Comparison of ENCODE assay signal across 24 cellular contexts in the genomic region with DNA sequence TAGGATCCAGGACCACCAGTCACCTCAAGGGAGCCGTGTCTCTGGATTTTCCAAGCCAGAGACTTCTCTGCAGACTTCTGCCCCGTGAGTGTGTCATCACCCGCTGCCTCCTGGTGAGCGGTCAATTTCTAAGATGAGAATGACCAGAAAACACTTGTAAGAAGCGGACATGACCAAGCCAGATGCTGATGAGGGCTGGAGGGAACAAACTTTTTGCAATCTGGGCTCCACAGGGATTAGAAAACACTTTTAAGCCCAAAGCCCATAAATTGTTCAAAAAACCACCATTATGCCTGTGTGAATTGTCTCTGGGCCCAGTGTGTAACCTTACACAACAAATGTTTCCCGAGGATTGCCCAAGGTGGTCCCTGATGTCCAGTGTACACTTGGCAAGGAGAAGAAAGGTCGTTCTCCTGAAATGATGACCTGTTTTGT. TPM values are rescaled to one million over a fixed set of nuclear protein-coding genes. Genes with fewer than 3 reads are reported as not detected.
A peak's percentile ranks its signal among the peaks of the same experiment; 100 is the strongest.
DNase-seq lines count a peak whose midpoint lies in the region; ATAC-seq and TF ChIP-seq lines count a peak whose summit lies in the region.
"Had no signal": no experiment of that assay in that cellular context is flagged by ENCODE, and none has a peak within 500 bp of the region (broad histone marks: within the 10 kb centered on the region; RNA-seq: fewer than 3 reads in every experiment).

No MANE protein-coding gene starts in this region.

- intact Hi-C loops in stomach (cut with DNase I; ENCODE audit: low total_unique reads) (no loop called here), esophagus squamous epithelium (cut with DNase I) (no loop called here)

- no peak for TF ChIP-seq CTCF in fibroblast of mammary gland (conservative IDR thresholded peaks at IDR 0.05; ENCODE audit: control insufficient read depth, insufficient read depth, low read depth, low read length)
- TF ChIP-seq CTCF in stomach (IDR thresholded peaks at IDR 0.05), result no peak
- TF ChIP-seq CTCF in esophagus squamous epithelium (IDR thresholded peaks at IDR 0.05), result no peak

- H4K20me1 ChIP-seq in BLaER1 treated with 17β-estradiol and CSF1 and Interleukin-3, amounts not matched to agents 10 nM and 100 nM, result peaks cover 0 to 17% (median 0%) of the 10 kb centered on the region in 11 experiments; a peak in 7 of 22 replicates

- no peak for ATAC-seq in left lobe of liver
- no peak for ATAC-seq in HG03439 (IDR thresholded peaks at IDR 0.05; ENCODE audit: unreplicated experiment)
- no peak for ATAC-seq in GM18517 (IDR thresholded peaks at IDR 0.05; ENCODE audit: unreplicated experiment)
- ATAC-seq: SK-N-SH treated with all-trans-retinoic acid at 6 μM for 48 hours; stimulated activated memory B cell treated with anti-CD40 and anti-IgM and Interleukin-4, amounts not matched to agents 10 μg/mL and 1 μg/mL and 100 μg/mL, for 72 hours had no signal

- TF ChIP-seq POLR2A in stomach (IDR thresholded peaks at IDR 0.05), result no peak
- TF ChIP-seq POLR2A in esophagus squamous epithelium (IDR thresholded peaks at IDR 0.05), result no peak

- H3K9me3 ChIP-seq in BLaER1 treated with 17β-estradiol and CSF1 and Interleukin-3, amounts not matched to agents 10 nM and 100 nM (replicated peaks in 1 of 11), result no peaks in the 10 kb centered on the region
- H3K9me3 ChIP-seq in stomach, result no peaks in the 10 kb centered on the region
- H3K9me3 ChIP-seq in esophagus squamous epithelium, result no peaks in the 10 kb centered on the region
- H3K9me3 ChIP-seq: esophagus muscularis mucosa, HAP-1, prostate gland, thoracic aorta had no signal

- no peak overlapping the region for H3K9ac ChIP-seq in BLaER1 treated with 17β-estradiol and CSF1 and Interleukin-3, amounts not matched to agents 10 nM and 100 nM

- peaks cover 16 to 35% (median 18%) of the 10 kb centered on the region in 11 experiments for H3K27me3 ChIP-seq in BLaER1 treated with 17β-estradiol and CSF1 and Interleukin-3, amounts not matched to agents 10 nM and 100 nM
- H3K27me3 ChIP-seq in stomach (peaks cover 10 to 36% (median 20%) of the 10 kb centered on the region in 3 donors), esophagus squamous epithelium (peaks cover 0 to 52% (median 1%) of the 10 kb centered on the region in 4 donors)

- DNase-seq in fibroblast of mammary gland (ENCODE audit: low read depth), result peak; percentile 78
- DNase-seq in left lobe of liver (ENCODE audit: low spot score), result peak; percentile 3
- DNase-seq in stomach, result peak; percentile 7
- no peak for DNase-seq in central memory CD4-positive, alpha-beta T cell
- no peak for DNase-seq in esophagus squamous epithelium (lab: John Stamatoyannopoulos, UW)
- DNase-seq: activated gamma-delta T cell treated with Interleukin-2 at 50 U/mL for 16 hours; activated T-cell treated with anti-CD3 and anti-CD28 coated beads, Interleukin-2, amount 50 U/mL, for 1 hour; brain microvascular endothelial cell; CD4-positive, alpha-beta T cell; EL; Kasumi-1; NCI-H748 treated with DMSO at 0.1 percent for 48 hours; stimulated activated CD4-positive, alpha-beta T cell treated with anti-CD3 and anti-CD28 coated beads, Interleukin-2, amount 100 ng/mL, for 48 hours had no signal

- peaks cover 22 to 100% (median 95%) of the 10 kb centered on the region in 10 experiments for H3K4me1 ChIP-seq in BLaER1 treated with 17β-estradiol and CSF1 and Interleukin-3, amounts not matched to agents 10 nM and 100 nM
- H3K4me1 ChIP-seq in stomach, result peaks cover 7 to 15% (median 10%) of the 10 kb centered on the region in 4 donors
- peaks cover 4 to 19% (median 8%) of the 10 kb centered on the region in 3 donors for H3K4me1 ChIP-seq in esophagus squamous epithelium
- H3K4me1 ChIP-seq: prostate gland had no signal

- WGBS in stomach, 5 donors, result 82 to 90% (median 83%) methylated on average over 7 of the region's 7 CpGs
- WGBS in esophagus squamous epithelium, 2 donors, result 74 to 77% methylated on average over 7 of the region's 7 CpGs

- no peak for TF ChIP-seq EP300 in stomach (IDR thresholded peaks at IDR 0.05)

- H3K4me2 ChIP-seq in BLaER1 treated with 17β-estradiol and CSF1 and Interleukin-3, amounts not matched to agents 10 nM and 100 nM, result peak overlapping the region in 8 of 11 experiments; percentile 36 to 100 (median 90); a peak in 14 of 22 replicates

- H3K4me3 ChIP-seq in BLaER1 treated with 17β-estradiol and CSF1 and Interleukin-3, amounts not matched to agents 10 nM and 100 nM, result no peak overlapping the region
- H3K4me3 ChIP-seq in fibroblast of mammary gland (ENCODE audit: control insufficient read depth, low read depth, low read length), result no peak overlapping the region
- H3K4me3 ChIP-seq in stomach, result no peak overlapping the region
- no peak overlapping the region for H3K4me3 ChIP-seq in esophagus squamous epithelium
- H3K4me3 ChIP-seq: esophagus muscularis mucosa, HAP-1, prostate gland, thoracic aorta had no signal

- no peak overlapping the region for H3K27ac ChIP-seq in BLaER1 treated with 17β-estradiol and CSF1 and Interleukin-3, amounts not matched to agents 10 nM and 100 nM
- H3K27ac ChIP-seq in stomach (peak overlapping the region in 1 of 5 donors; percentile 7), esophagus squamous epithelium (no peak overlapping the region)
- H3K27ac ChIP-seq: brain microvascular endothelial cell, esophagus muscularis mucosa, prostate gland, thoracic aorta, VCaP had no signal

- H3K36me3 ChIP-seq in BLaER1 treated with 17β-estradiol and CSF1 and Interleukin-3, amounts not matched to agents 10 nM and 100 nM, result no peaks in the 10 kb centered on the region
- H3K36me3 ChIP-seq in stomach (no peaks in the 10 kb centered on the region), esophagus squamous epithelium (no peaks in the 10 kb centered on the region)
- H3K36me3 ChIP-seq: brain microvascular endothelial cell, esophagus muscularis mucosa, HAP-1, prostate gland, thoracic aorta had no signal

RNA-seq across cellular contexts. Expression of gene NPPC, which starts 5.3 kb away (rescaled TPM):
- total RNA-seq in left lobe of liver (not detected), stomach (1 to 10 TPM in 1 of 5 donors, not detected in 4; 2.9 TPM), esophagus squamous epithelium (10 to 100 TPM in 1 of 4 donors, under 1 TPM in 1, not detected in 2; 0.49 to 11.2 TPM)
- polyA plus RNA-seq in stomach, result 1 to 10 TPM in 1 of 3 donors, not detected in 2; 4.0 TPM
- total RNA-seq: kidney epithelial cell, thoracic aorta had no signal

RNA-seq across cellular contexts. Expression of gene DIS3L2, which starts 30.0 kb away (rescaled TPM):
- total RNA-seq in left lobe of liver (14.1 TPM), stomach (100 to 1,000 TPM in 1 of 5 donors, 10 to 100 TPM in 4; 17.7 to 124 (median 51.8) TPM), esophagus squamous epithelium (10 to 100 TPM; 14.5 to 42.8 (median 32.4) TPM)
- 10 to 100 TPM; 10.4 to 17.2 (median 13.5) TPM for polyA plus RNA-seq in stomach

Comparison
In these comparisons a context has a peak if more than half of its experiments do, and no peak if none do; other contexts are left out.
1. DNase-seq: peak in fibroblast of mammary gland (single experiment), left lobe of liver (single experiment) and stomach (single experiment); none in central memory CD4-positive, alpha-beta T cell (single experiment) and esophagus squamous epithelium (single experiment).